Comparison of ENCODE assay signal across 1 cellular context in genomic region chr7:47725031-47725780, GRCh38.
TF ChIP-seq lines count a peak whose summit lies in the region.

No MANE protein-coding gene starts in this region.

TF ChIP-seq in HepG2, 621 proteins besides CTCF, POLR2A, EP300 and RAD21 (continued from another document and continues in another):
- TF ChIP-seq ARID5B (CRISPR knock-in tag; IDR thresholded peaks at IDR 0.05), result 0 out of 2 replicates have a peak, but pooled peaks have one; percentile 7
- TF ChIP-seq CHCHD3 (CRISPR knock-in tag; IDR thresholded peaks at IDR 0.05), result no peak
- TF ChIP-seq POLR2AphosphoS5 (IDR thresholded peaks at IDR 0.05; ENCODE audit: low read depth, low read length), result no peak
- no peak for TF ChIP-seq ZNF713 (CRISPR knock-in tag; IDR thresholded peaks at IDR 0.05)
- TF ChIP-seq DBP (CRISPR knock-in tag; IDR thresholded peaks at IDR 0.05; ENCODE audit: not compliant biosample characterization), result no peak
- TF ChIP-seq ATF4 (CRISPR knock-in tag; IDR thresholded peaks at IDR 0.05), result no peak
- TF ChIP-seq SNRNP70 (IDR thresholded peaks at IDR 0.05; ENCODE audit: low read depth, low read length), result no peak
- TF ChIP-seq PHF8 (CRISPR knock-in tag; IDR thresholded peaks at IDR 0.05), result no peak
- TF ChIP-seq MIXL1 (CRISPR knock-in tag; IDR thresholded peaks at IDR 0.05), result no peak
- no peak for TF ChIP-seq SP1 (IDR thresholded peaks at IDR 0.05)
- no peak for TF ChIP-seq SP1 (CRISPR knock-in tag; IDR thresholded peaks at IDR 0.05)
- no peak for TF ChIP-seq CENPBD1 (CRISPR knock-in tag; IDR thresholded peaks at IDR 0.05; ENCODE audit: borderline replicate concordance, low read depth)
- TF ChIP-seq ZBTB2 (CRISPR knock-in tag; IDR thresholded peaks at IDR 0.05; ENCODE audit: low read depth), result no peak
- TF ChIP-seq MIER2 (CRISPR knock-in tag; IDR thresholded peaks at IDR 0.05), result no peak
- no peak for TF ChIP-seq TOE1 (CRISPR knock-in tag; IDR thresholded peaks at IDR 0.05)
- TF ChIP-seq TGIF2 (CRISPR knock-in tag; IDR thresholded peaks at IDR 0.05), result no peak
- no peak for TF ChIP-seq NR2F1 (CRISPR knock-in tag; IDR thresholded peaks at IDR 0.05)
- TF ChIP-seq ZNF547 (CRISPR knock-in tag; IDR thresholded peaks at IDR 0.05), result no peak
- no peak for TF ChIP-seq PCBP2 (optimal IDR thresholded peaks at IDR 0.05; ENCODE audit: low read depth, low read length, poor library complexity, severe bottlenecking)
- peak; percentile 44; the same call in 1 of the 2 replicates for TF ChIP-seq FOSL2 (CRISPR knock-in tag; IDR thresholded peaks at IDR 0.05)
- no peak for TF ChIP-seq ZUFSP (CRISPR knock-in tag; IDR thresholded peaks at IDR 0.05; ENCODE audit: borderline replicate concordance)
- TF ChIP-seq ZNF564 (CRISPR knock-in tag; IDR thresholded peaks at IDR 0.05), result no peak
- TF ChIP-seq CBX1 (IDR thresholded peaks at IDR 0.05; ENCODE audit: low read depth), result no peak
- 0 out of 2 replicates have a peak, but pooled peaks have one; percentile 12 for TF ChIP-seq SOX5 (CRISPR knock-in tag; IDR thresholded peaks at IDR 0.05; ENCODE audit: borderline replicate concordance)
- no peak for TF ChIP-seq ZNF777 (CRISPR knock-in tag; IDR thresholded peaks at IDR 0.05)
- TF ChIP-seq POGK (CRISPR knock-in tag; conservative IDR thresholded peaks at IDR 0.05), result no peak
- no peak for TF ChIP-seq E2F2 (CRISPR knock-in tag; IDR thresholded peaks at IDR 0.05; ENCODE audit: borderline replicate concordance)
- TF ChIP-seq ZBTB10 (CRISPR knock-in tag; IDR thresholded peaks at IDR 0.05; ENCODE audit: borderline replicate concordance), result no peak
- no peak for TF ChIP-seq IRF9 (CRISPR knock-in tag; IDR thresholded peaks at IDR 0.05; ENCODE audit: borderline replicate concordance)
- TF ChIP-seq ZHX1 (CRISPR knock-in tag; IDR thresholded peaks at IDR 0.05; ENCODE audit: low read depth), result no peak
- TF ChIP-seq ZNF768 (CRISPR knock-in tag; IDR thresholded peaks at IDR 0.05), result no peak
- TF ChIP-seq NR2F2 (IDR thresholded peaks at IDR 0.05; ENCODE audit: borderline replicate concordance, low read depth), result no peak
- TF ChIP-seq ZBTB20 (CRISPR knock-in tag; IDR thresholded peaks at IDR 0.05; ENCODE audit: borderline replicate concordance, low read depth), result no peak
- TF ChIP-seq ZFP36 (IDR thresholded peaks at IDR 0.05; ENCODE audit: borderline replicate concordance, low read depth, low read length, partially characterized antibody), result no peak
- no peak for TF ChIP-seq ZNF670 (CRISPR knock-in tag; IDR thresholded peaks at IDR 0.05; ENCODE audit: borderline replicate concordance)
- TF ChIP-seq ATF5 (CRISPR knock-in tag; IDR thresholded peaks at IDR 0.05; ENCODE audit: low read depth), result no peak
- no peak for TF ChIP-seq FOXC1 (CRISPR knock-in tag; IDR thresholded peaks at IDR 0.05; ENCODE audit: borderline replicate concordance)
- TF ChIP-seq ZNF24 (IDR thresholded peaks at IDR 0.05), result no peak
- TF ChIP-seq ZBTB38 (CRISPR knock-in tag; IDR thresholded peaks at IDR 0.05), result peak; percentile 52; the same call in 1 of the 2 replicates
- no peak for TF ChIP-seq CBX2 (IDR thresholded peaks at IDR 0.05; ENCODE audit: low read depth, low read length)
- no peak for TF ChIP-seq CBX2 (CRISPR knock-in tag; IDR thresholded peaks at IDR 0.05; ENCODE audit: low read depth)
- no peak for TF ChIP-seq ZMAT5 (CRISPR knock-in tag; IDR thresholded peaks at IDR 0.05; ENCODE audit: borderline replicate concordance, low read depth)
- no peak for TF ChIP-seq TOPORS (CRISPR knock-in tag; IDR thresholded peaks at IDR 0.05)
